In the genomic region with DNA sequence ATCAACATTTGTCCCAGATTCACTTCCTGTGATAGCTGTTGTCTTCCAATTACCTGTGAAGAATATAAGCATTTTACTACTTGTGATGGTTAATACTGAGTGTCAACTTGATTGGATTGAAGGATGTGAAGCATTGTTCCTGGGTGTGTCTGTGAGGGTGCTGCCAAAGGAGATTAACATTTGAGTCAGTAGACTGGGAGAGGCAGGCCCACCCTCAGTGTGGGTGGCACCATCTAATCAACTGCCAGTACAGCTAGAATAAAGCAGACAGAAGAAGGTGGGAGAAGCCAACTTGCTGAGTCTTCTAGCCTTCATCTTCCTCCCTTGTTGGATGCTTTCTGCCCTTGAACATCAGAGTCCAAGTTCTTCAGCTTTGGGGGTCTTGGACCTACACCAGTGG, we compare ENCODE assay signal across 3 cellular contexts.
"Had no signal": no experiment of that assay in that cellular context is flagged by ENCODE, and none has a peak within 500 bp of the region (broad histone marks: within the 10 kb centered on the region; RNA-seq: fewer than 3 reads in every experiment).

No MANE protein-coding gene starts in this region.

- DNase-seq: GDM1, GF-D8 had no signal

- H3K4me3 ChIP-seq: GM12878 had no signal

- ATAC-seq: GM12878 had no signal
